Comparison of ENCODE assay signal across 8 cellular contexts in the genomic region with DNA sequence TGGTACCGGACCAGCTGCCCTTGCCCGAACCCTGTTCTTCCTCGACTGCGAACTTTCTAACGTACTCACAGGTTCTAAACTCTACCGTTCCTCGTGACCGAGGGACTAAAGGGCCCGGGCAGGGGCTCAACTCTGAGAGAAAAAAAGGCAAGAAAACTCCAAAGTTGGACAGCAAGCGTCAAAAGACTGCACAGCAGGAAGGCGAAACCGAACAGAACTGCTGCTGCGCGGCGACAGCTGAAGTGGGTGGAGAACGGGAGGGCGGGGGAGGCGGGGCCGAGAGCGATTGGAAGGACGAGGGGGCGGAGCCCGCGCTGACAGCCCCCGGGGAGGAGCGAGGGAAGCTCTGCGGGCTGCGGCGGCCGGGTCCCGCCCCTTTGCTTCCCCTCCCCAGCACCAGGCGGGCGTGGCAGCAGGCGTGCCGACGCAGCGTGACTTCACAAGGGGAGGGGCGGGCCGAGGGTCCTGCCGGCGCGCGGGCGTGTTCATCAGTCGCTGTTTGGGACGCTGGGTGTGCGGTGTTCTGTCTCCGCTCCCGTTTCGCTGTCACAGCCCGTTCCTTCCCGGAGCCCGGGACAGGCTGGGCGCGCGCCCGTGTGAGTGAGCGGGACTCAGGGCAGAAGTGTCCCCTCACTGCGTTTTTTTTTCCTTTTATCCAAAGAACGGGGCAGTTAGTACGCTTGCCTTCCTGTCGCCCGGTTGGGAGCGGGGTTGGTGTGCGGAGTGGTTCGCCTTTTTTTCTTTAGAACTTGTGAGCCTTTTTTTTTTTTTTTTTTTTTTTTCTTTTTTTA. TPM values are rescaled to one million over a fixed set of nuclear protein-coding genes. Genes with fewer than 3 reads are reported as not detected.
DNase-seq lines count a peak whose midpoint lies in the region; ATAC-seq and TF ChIP-seq lines count a peak whose summit lies in the region.

Gene NABP1 (plus strand): TSS at position 491 of the 791 bp plus-strand sequence. CDS start 479 bp downstream, outside the sequence.

- peaks cover 27% of the 10 kb centered on the region for H3K36me3 Mint-ChIP-seq in activated T-cell treated with anti-CD3 and anti-CD28 coated beads, Interleukin-2, amount 50 U/mL, for 4 hours (ENCODE audit: insufficient read depth)

- peak; percentile 99 to 100 for TF ChIP-seq POLR2A in Peyer's patch (IDR thresholded peaks at IDR 0.05)

- H3K9me3 ChIP-seq in KOPT-K1 (ENCODE audit: insufficient read depth, low read length, poor library complexity, severe bottlenecking) (peaks cover 6% of the 10 kb centered on the region), Peyer's patch (no peaks in the 10 kb centered on the region), esophagus (ENCODE audit: control insufficient read depth in 2 of 2, insufficient read depth in 1 of 2, low read depth in 1 of 2, low read length in 1 of 2) (peaks cover 0 to 2% of the 10 kb centered on the region in 2 donors), muscle layer of colon (ENCODE audit: low read length) (no peaks in the 10 kb centered on the region)

- peak within 1 kb of the TSS; percentile 61 to 82 (median 72) for H3K4me3 ChIP-seq in Peyer's patch
- peak within 1 kb of the TSS; percentile 59 to 83 for H3K4me3 ChIP-seq in esophagus (ENCODE audit: low read depth in 1 of 2, low read length in 2 of 2)
- H3K4me3 ChIP-seq in muscle layer of colon (ENCODE audit: low read depth in 1 of 2, low read length in 2 of 2) = peak within 1 kb of the TSS; percentile 75 to 96

- peak within 1 kb of the TSS; percentile 96 for H3K27ac ChIP-seq in KOPT-K1 (ENCODE audit: low read depth, low read length, poor library complexity, severe bottlenecking)
- H3K27ac ChIP-seq in Peyer's patch = peak within 1 kb of the TSS; percentile 90 to 94 (median 92)
- H3K27ac ChIP-seq in esophagus (ENCODE audit: low read depth in 2 of 2, low read length in 1 of 2) = peak within 1 kb of the TSS; percentile 96 to 98
- H3K27ac ChIP-seq in muscle layer of colon (ENCODE audit: low read depth, low read length) = peak within 1 kb of the TSS; percentile 92

- peaks cover 58% of the 10 kb centered on the region for H3K4me1 Mint-ChIP-seq in activated T-cell treated with anti-CD3 and anti-CD28 coated beads, Interleukin-2, amount 50 U/mL, for 4 hours (ENCODE audit: low read depth)

- H3K36me3 ChIP-seq in KOPT-K1 (ENCODE audit: insufficient read depth, low read length) (peaks cover 21% of the 10 kb centered on the region), Peyer's patch (peaks cover 0 to 6% (median 0%) of the 10 kb centered on the region in 3 donors), esophagus (ENCODE audit: control insufficient read depth in 2 of 2, insufficient read depth in 2 of 2, low read length in 1 of 2) (peaks cover 0 to 3% of the 10 kb centered on the region in 2 donors), muscle layer of colon (ENCODE audit: insufficient read depth, low read length) (no peaks in the 10 kb centered on the region)

- ATAC-seq in GM21786 (IDR thresholded peaks at IDR 0.05; ENCODE audit: unreplicated experiment) = peak; percentile 54
- peak; percentile 88 to 90 for ATAC-seq in activated T-cell treated with anti-CD3 and anti-CD28 coated beads, Interleukin-2, amount 50 U/mL, for 4 hours

- H3K9me3 Mint-ChIP-seq in activated T-cell treated with anti-CD3 and anti-CD28 coated beads, Interleukin-2, amount 50 U/mL, for 4 hours = peaks cover 3% of the 10 kb centered on the region

- H3K27me3 Mint-ChIP-seq in activated T-cell treated with anti-CD3 and anti-CD28 coated beads, Interleukin-2, amount 50 U/mL, for 4 hours (ENCODE audit: low read depth) = no peaks in the 10 kb centered on the region

- H3K4me1 ChIP-seq in Peyer's patch (peaks cover 0 to 14% (median 5%) of the 10 kb centered on the region in 4 donors), esophagus (ENCODE audit: control insufficient read depth in 2 of 2, insufficient read depth in 2 of 2, low read length in 1 of 2) (no peaks in the 10 kb centered on the region), muscle layer of colon (ENCODE audit: insufficient read depth, low read length) (no peaks in the 10 kb centered on the region)

- peak within 1 kb of the TSS; percentile 96 for H3K4me3 Mint-ChIP-seq in activated T-cell treated with anti-CD3 and anti-CD28 coated beads, Interleukin-2, amount 50 U/mL, for 4 hours

- H3K9ac ChIP-seq in muscle layer of colon (ENCODE audit: low read length) = peak within 1 kb of the TSS; percentile 97

- H3K27me3 ChIP-seq in Peyer's patch (no peaks in the 10 kb centered on the region), esophagus (ENCODE audit: control insufficient read depth in 1 of 2, insufficient read depth in 2 of 2, low read length in 2 of 2) (no peaks in the 10 kb centered on the region), muscle layer of colon (ENCODE audit: control insufficient read depth in 1 of 2, insufficient read depth in 2 of 2, low read length in 2 of 2) (no peaks in the 10 kb centered on the region)

- peak in 2 of 6 experiments; percentile 1 to 7 for TF ChIP-seq CTCF in Peyer's patch (IDR thresholded peaks at IDR 0.05)

- 0% methylated on average over 52 to 66 of the region's 66 CpGs for WGBS in esophagus, 2 donors

- DNase-seq in DMS79 treated with DMSO at 0.1 percent for 48 hours (lab: John Stamatoyannopoulos, UW) (peak; percentile 94), Peyer's patch (peak; percentile 99 to 100 (median 99))
- DNase-seq in activated T-cell treated with anti-CD3 and anti-CD28 coated beads, Interleukin-2, amount 50 U/mL, for 4 hours = peak; percentile 99
- DNase-seq in stimulated activated CD8-positive, alpha-beta memory T cell treated with anti-CD3 and anti-CD28 coated beads, Interleukin-7, amount 100 ng/mL, for 1 hour (ENCODE audit: low read depth in 2 of 2) = peak; percentile 97

RNA-seq across cellular contexts. Expression of gene NABP1, which starts in this region (rescaled TPM):
- 100 to 1,000 TPM in 3 of 4 donors, 10 to 100 TPM in 1; 31.4 to 273 (median 211) TPM for total RNA-seq in Peyer's patch
- total RNA-seq in activated T-cell treated with anti-CD3 and anti-CD28 coated beads, Interleukin-2, amount 50 U/mL, for 4 hours = 10 to 100 TPM; 47.8 to 55.3 (median 52.2) TPM
- polyA plus RNA-seq in esophagus = 10 to 100 TPM; 26.8 to 62.5 TPM

Comparison
In these comparisons a context has a peak if more than half of its experiments do, and no peak if none do; other contexts are left out.
1. Peak in every context shown above with its lines: DNase-seq, ATAC-seq, H3K4me3 ChIP-seq and H3K27ac ChIP-seq.